In the genomic region with DNA sequence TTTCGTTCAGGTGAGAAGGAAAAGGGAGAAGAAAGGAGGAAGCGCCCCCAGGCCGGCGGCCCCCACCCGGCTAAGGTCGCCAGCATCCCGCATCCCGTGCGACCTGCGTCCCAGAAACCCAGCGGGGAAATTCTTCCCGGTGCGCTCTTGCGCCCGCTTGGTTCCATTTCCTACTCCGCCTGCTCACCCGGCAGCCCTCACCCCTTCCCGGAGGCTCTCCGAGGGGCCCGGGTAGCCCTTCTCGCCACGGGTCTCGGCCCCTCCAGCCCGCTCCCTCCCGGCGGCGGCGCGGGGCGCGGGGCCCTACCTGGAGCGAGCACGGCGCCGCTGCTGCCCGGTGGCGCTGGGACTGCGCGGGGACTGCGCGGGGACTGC, we compare ENCODE assay signal across 9 cellular contexts. TPM values are rescaled to one million over a fixed set of nuclear protein-coding genes. Genes with fewer than 3 reads are reported as not detected.
DNase-seq lines count a peak whose midpoint lies in the region; ATAC-seq and TF ChIP-seq lines count a peak whose summit lies in the region.
"Had no signal": no experiment of that assay in that cellular context is flagged by ENCODE, and none has a peak within 500 bp of the region (broad histone marks: within the 10 kb centered on the region; RNA-seq: fewer than 3 reads in every experiment).

Gene PRKCQ (minus strand): TSS at position 373 of the 375 bp plus-strand sequence. CDS start 65,141 bp downstream, outside the sequence.

- H3K27me3 ChIP-seq in BLaER1 (no peaks in the 10 kb centered on the region), mammary epithelial cell (ENCODE audit: insufficient read depth, low read length) (no peaks in the 10 kb centered on the region)

- peak within 1 kb of the TSS; percentile 94 for H2AFZ ChIP-seq in mammary epithelial cell (ENCODE audit: low read depth, low read length)

- peaks cover 11% of the 10 kb centered on the region for H3K4me1 Mint-ChIP-seq in type B pancreatic cell (ENCODE audit: unreplicated experiment)

- in situ Hi-C loops in KBM-7 (cut with MboI; ENCODE audit: low pct_unique_long_range_greater_than_20kb, low sequenced_read_pairs), result no loop called here
- in situ Hi-C loops in mammary epithelial cell (cut with MboI; ENCODE audit: low sequenced_read_pairs in 2 of 2), result no loop called here

- ATAC-seq in GM19397 (IDR thresholded peaks at IDR 0.05; ENCODE audit: unreplicated experiment) (peak; percentile 28), GM21360 (IDR thresholded peaks at IDR 0.05; ENCODE audit: unreplicated experiment) (no peak)

- no TSS peak for BruUV-seq in mammary epithelial cell (replicated peaks; lab: Mats Ljungman, UMichigan)

- H3K79me2 ChIP-seq in mammary epithelial cell (ENCODE audit: insufficient read depth, low read length), result peaks cover 14% of the 10 kb centered on the region

- peaks cover 47% of the 10 kb centered on the region for H3K27me3 Mint-ChIP-seq in type B pancreatic cell

- peak; percentile 56 for DNase-seq in KBM-7
- DNase-seq in mammary epithelial cell, result no peak
- DNase-seq in lower leg skin (ENCODE audit: low spot score in 2 of 2), result peak in 1 of 2 donors; percentile 84
- no peak for DNase-seq in type B pancreatic cell (ENCODE audit: extremely low spot score, unreplicated experiment)
- no peak for DNase-seq in dedifferentiated amniotic fluid mesenchymal stem cell (ENCODE audit: extremely low spot score)

- peaks cover 29% of the 10 kb centered on the region for H3K36me3 ChIP-seq in BLaER1
- peaks cover 6% of the 10 kb centered on the region for H3K36me3 ChIP-seq in mammary epithelial cell (ENCODE audit: insufficient read depth, low read length)

- no peaks in the 10 kb centered on the region for H3K36me3 Mint-ChIP-seq in type B pancreatic cell

- H3K27ac Mint-ChIP-seq in type B pancreatic cell, result peak within 1 kb of the TSS; percentile 81

- H3K4me3 ChIP-seq in BLaER1 (peak within 1 kb of the TSS; percentile 79), mammary epithelial cell (replicated peaks in 1 of 3; ENCODE audit: insufficient read depth in 1 of 3, low read depth in 2 of 3, low read length in 3 of 3) (peak within 1 kb of the TSS; percentile 57 to 91 (median 84)), lower leg skin (ENCODE audit: low read depth, poor library complexity, severe bottlenecking) (peak within 1 kb of the TSS; percentile 49)

- H3K9ac ChIP-seq in BLaER1 (peak within 1 kb of the TSS; percentile 95), mammary epithelial cell (ENCODE audit: insufficient read depth, low read length) (peak within 1 kb of the TSS; percentile 84)

- WGBS in mammary epithelial cell (ENCODE audit: low coverage, missing lambda C conversion rate), result under 1% methylated on average over 29 of the region's 41 CpGs
- WGBS in lower leg skin, 2 donors, result 0 to 6% methylated on average over 11 to 22 of the region's 41 CpGs

- TF ChIP-seq CTCF in mammary epithelial cell (conservative IDR thresholded peaks at IDR 0.05 in 1 of 2, IDR thresholded peaks at IDR 0.05 in 1 of 2; ENCODE audit: extremely low read depth in 1 of 2, insufficient read depth in 1 of 2, low read depth in 1 of 2, low read length in 2 of 2) (no peak), lower leg skin (IDR thresholded peaks at IDR 0.05) (no peak), type B pancreatic cell (conservative IDR thresholded peaks at IDR 0.05) (no peak)

- dilution Hi-C loops in mammary epithelial cell (cut with HindIII; ENCODE audit: low sequenced_read_pairs), result loop anchor here (5.0 kb wide), 1 partner anchor 103 kb away; no protein-coding TSS in a partner anchor

- H3K9me3 Mint-ChIP-seq in type B pancreatic cell, result no peaks in the 10 kb centered on the region

- H3K4me2 ChIP-seq in BLaER1 (peak within 1 kb of the TSS; percentile 90), mammary epithelial cell (ENCODE audit: insufficient read depth, low read depth, low read length) (peak within 1 kb of the TSS; percentile 87)

- intact Hi-C loops in mammary epithelial cell (cut with micrococcal nuclease) (loop anchor here (1.0 kb wide), 5 partner anchors 68 to 163 kb away; no protein-coding TSS in a partner anchor), lower leg skin (cut with DNase I; ENCODE audit: low total_unique reads) (no loop called here)

- H3K4me1 ChIP-seq in BLaER1 (peaks cover 63% of the 10 kb centered on the region), mammary epithelial cell (ENCODE audit: insufficient read depth, low read length) (peaks cover 6% of the 10 kb centered on the region)

- H4K20me1 ChIP-seq in BLaER1 (peaks cover under 1% of the 10 kb centered on the region; the same call in 1 of the 2 replicates), mammary epithelial cell (ENCODE audit: insufficient read depth, low read length) (no peaks in the 10 kb centered on the region)

- H3K27ac ChIP-seq in BLaER1 (peak within 1 kb of the TSS; percentile 94), mammary epithelial cell (ENCODE audit: insufficient read depth, low read depth, low read length) (peak within 1 kb of the TSS; percentile 39)

- peak within 1 kb of the TSS; percentile 93 for H3K4me3 Mint-ChIP-seq in type B pancreatic cell

- TF ChIP-seq POLR2A in lower leg skin (IDR thresholded peaks at IDR 0.05), result no peak

- H3K9me3 ChIP-seq in BLaER1, result no peaks in the 10 kb centered on the region
- H3K9me3 ChIP-seq in mammary epithelial cell (replicated peaks; ENCODE audit: insufficient read depth, low read length), result no peaks in the 10 kb centered on the region

- CTCF ChIA-PET in mammary epithelial cell (lab: Charles Lee; ENCODE audit: low non-redundant PET), result no interaction called here

RNA-seq across cellular contexts. Expression of gene PRKCQ, which starts in this region (rescaled TPM):
- 1 to 10 TPM; 5.3 to 9.5 TPM for total RNA-seq in mammary epithelial cell
- 8.2 TPM for polyA plus RNA-seq in mammary epithelial cell
- polyA minus RNA-seq in mammary epithelial cell, result 11.5 TPM
- total RNA-seq in lower leg skin, result under 1 TPM in 2 of 4 donors, not detected in 2; 0.06 to 0.17 TPM
- total RNA-seq in type B pancreatic cell (ENCODE audit: low replicate concordance), result 1.6 and 2.0 TPM in 2 replicates
- total RNA-seq: LHCN-M2 had no signal
